Comparison of ENCODE assay signal across 8 cellular contexts in genomic region chr9:106697799-106698591, GRCh38.
DNase-seq lines count a peak whose midpoint lies in the region; TF ChIP-seq lines count a peak whose summit lies in the region.

No MANE protein-coding gene starts in this region.

- DNase-seq in C1 segment of cervical spinal cord (lab: John Stamatoyannopoulos, UW): peak in 11 of 14 donors; percentile 2 to 84 (median 23)
- DNase-seq in NCI-H2081 (lab: John Stamatoyannopoulos, UW): peak; percentile 72 to 85
- DNase-seq in breast epithelium (ENCODE audit: low spot score in 2 of 2): peak; percentile 27 to 63
- peak; percentile 26 for DNase-seq in kidney glomerular epithelial cell (lab: John Stamatoyannopoulos, UW)
- DNase-seq in tibial artery: peak; percentile 37 to 75
- no peak for DNase-seq in 8988T
- no peak for DNase-seq in NK-92 treated with Interleukin-12 subunit alpha and Interleukin-12 subunit beta, amount 100 ng/mL, for 24 hours (lab: John Stamatoyannopoulos, UW)
- no peak for DNase-seq in activated naive CD4-positive, alpha-beta T cell treated with anti-CD3 and anti-CD28 coated beads for 36 hours

- H3K9me3 ChIP-seq in breast epithelium: no peaks in the 10 kb centered on the region
- H3K9me3 ChIP-seq in tibial artery: no peaks in the 10 kb centered on the region

- TF ChIP-seq CTCF in breast epithelium (IDR thresholded peaks at IDR 0.05): no peak
- no peak for TF ChIP-seq CTCF in tibial artery (IDR thresholded peaks at IDR 0.05)

- intact Hi-C loops in breast epithelium (cut with DNase I; ENCODE audit: low total_unique reads): no loop called here
- intact Hi-C loops in tibial artery (cut with DNase I; ENCODE audit: low total_unique reads): no loop called here
- intact Hi-C loops in activated naive CD4-positive, alpha-beta T cell treated with anti-CD3 and anti-CD28 coated beads for 36 hours (cut with micrococcal nuclease): no loop called here

- no peaks in the 10 kb centered on the region for H3K4me1 Mint-ChIP-seq in activated naive CD4-positive, alpha-beta T cell treated with anti-CD3 and anti-CD28 coated beads for 36 hours (ENCODE audit: low read depth)

- CTCF ChIA-PET in activated naive CD4-positive, alpha-beta T cell treated with anti-CD3 and anti-CD28 coated beads for 36 hours (lab: Charles Lee): no interaction called here

- peaks cover 4% of the 10 kb centered on the region for H3K9me3 Mint-ChIP-seq in activated naive CD4-positive, alpha-beta T cell treated with anti-CD3 and anti-CD28 coated beads for 36 hours

- peak overlapping the region; percentile 5 to 62 (median 39) for H3K4me3 ChIP-seq in breast epithelium
- H3K4me3 ChIP-seq in tibial artery: peak overlapping the region; percentile 38 to 47

- no peak for TF ChIP-seq POLR2A in breast epithelium (IDR thresholded peaks at IDR 0.05)

- H3K27ac Mint-ChIP-seq in activated naive CD4-positive, alpha-beta T cell treated with anti-CD3 and anti-CD28 coated beads for 36 hours: no peak overlapping the region

- peaks cover 0 to 10% of the 10 kb centered on the region in 2 donors for H3K4me1 ChIP-seq in breast epithelium
- peaks cover 0 to 11% (median 6%) of the 10 kb centered on the region in 4 donors for H3K4me1 ChIP-seq in tibial artery

- H3K4me3 Mint-ChIP-seq in activated naive CD4-positive, alpha-beta T cell treated with anti-CD3 and anti-CD28 coated beads for 36 hours: no peak overlapping the region

- H3K27me3 ChIP-seq in breast epithelium: no peaks in the 10 kb centered on the region
- H3K27me3 ChIP-seq in tibial artery: no peaks in the 10 kb centered on the region

- H3K27ac ChIP-seq in breast epithelium: no peak overlapping the region
- H3K27ac ChIP-seq in tibial artery: peak overlapping the region; percentile 39 to 42

- no peaks in the 10 kb centered on the region for H3K27me3 Mint-ChIP-seq in activated naive CD4-positive, alpha-beta T cell treated with anti-CD3 and anti-CD28 coated beads for 36 hours (ENCODE audit: low read depth)

- H3K36me3 ChIP-seq in breast epithelium: no peaks in the 10 kb centered on the region
- no peaks in the 10 kb centered on the region for H3K36me3 ChIP-seq in tibial artery

- H3K36me3 Mint-ChIP-seq in activated naive CD4-positive, alpha-beta T cell treated with anti-CD3 and anti-CD28 coated beads for 36 hours (ENCODE audit: low read depth): no peaks in the 10 kb centered on the region

Comparison
In these comparisons a context has a peak if more than half of its experiments do, and no peak if none do; other contexts are left out.
1. DNase-seq: peak in C1 segment of cervical spinal cord (11 of 14), NCI-H2081 (2 of 2), breast epithelium (2 of 2), kidney glomerular epithelial cell (single experiment) and tibial artery (2 of 2); none in 8988T (single experiment), NK-92 treated with Interleukin-12 subunit alpha and Interleukin-12 subunit beta, amount 100 ng/mL, for 24 hours (single experiment) and activated naive CD4-positive, alpha-beta T cell treated with anti-CD3 and anti-CD28 coated beads for 36 hours (single experiment).
2. H3K27ac ChIP-seq: peak in tibial artery (2 of 2); none in breast epithelium (0 of 2).